In genomic region chr3:158908187-158908762, GRCh38 we compare ENCODE assay signal across 23 cellular contexts.
"Had no signal": no experiment of that assay in that cellular context is flagged by ENCODE, and none has a peak within 500 bp of the region (broad histone marks: within the 10 kb centered on the region; RNA-seq: fewer than 3 reads in every experiment).

No MANE protein-coding gene starts in this region.

- H3K9me3 Mint-ChIP-seq: activated naive CD4-positive, alpha-beta T cell treated with anti-CD3 and anti-CD28 coated beads, Interleukin-2, amount 10 ng/mL, durations not matched to agents 7 days and 5 days; activated naive CD8-positive, alpha-beta T cell treated with anti-CD3 and anti-CD28 coated beads, Interleukin-2, amount 10 ng/mL, durations not matched to agents 7 days and 5 days; effector memory CD8-positive, alpha-beta T cell; T-helper 2 cell treated with Interferon-gamma antibody and Interleukin-4, amounts not matched to agents 5 μg/mL and 100 μg/mL, for 36 hours had no signal

- DNase-seq: activated CD4-positive, alpha-beta T cell treated with anti-CD3 and anti-CD28 coated beads for 4 hours; activated CD4-positive, alpha-beta T cell treated with anti-CD3 and anti-CD28 coated beads, Interleukin-2, amount 50 U/mL, for 48 hours; activated CD8-positive, alpha-beta memory T cell treated with anti-CD3 and anti-CD28 coated beads for 24 hours; activated effector memory CD4-positive, alpha-beta T cell treated with anti-CD3 and anti-CD28 coated beads, Interleukin-2, amount 50 U/mL, for 16 hours; activated naive CD4-positive, alpha-beta T cell treated with anti-CD3 and anti-CD28 coated beads, Interleukin-2, amount 10 ng/mL, durations not matched to agents 7 days and 5 days; activated naive CD8-positive, alpha-beta T cell treated with anti-CD3 and anti-CD28 coated beads, Interleukin-2, amount 10 ng/mL, durations not matched to agents 7 days and 5 days; amniotic stem cell; brain microvascular endothelial cell; caudate nucleus; cortex of kidney; effector memory CD8-positive, alpha-beta T cell; left cardiac atrium; left ventricle myocardium superior; mucosa of descending colon; stimulated activated naive CD4-positive, alpha-beta T cell treated with Interleukin-2 at 50 U/mL for 16 hours had no signal

- H3K27me3 ChIP-seq: brain microvascular endothelial cell, gastroesophageal sphincter, hepatocyte, right atrium auricular region, tibial nerve had no signal

- H3K27ac Mint-ChIP-seq: activated naive CD4-positive, alpha-beta T cell treated with anti-CD3 and anti-CD28 coated beads, Interleukin-2, amount 10 ng/mL, durations not matched to agents 7 days and 5 days; activated naive CD8-positive, alpha-beta T cell treated with anti-CD3 and anti-CD28 coated beads, Interleukin-2, amount 10 ng/mL, durations not matched to agents 7 days and 5 days; effector memory CD8-positive, alpha-beta T cell; natural killer cell treated with Interleukin-12 subunit alpha and Interleukin-12 subunit beta and Interleukin-15 and Interleukin-18, amount 100 ng/mL, for 72 hours; T-helper 2 cell treated with Interferon-gamma antibody and Interleukin-4, amounts not matched to agents 5 μg/mL and 100 μg/mL, for 36 hours had no signal

- H3K79me2 ChIP-seq: hepatocyte, parathyroid adenoma had no signal

- H3K27ac ChIP-seq: brain microvascular endothelial cell, gastroesophageal sphincter, hepatocyte, parathyroid adenoma, right atrium auricular region, tibial nerve had no signal

- H3K4me3 Mint-ChIP-seq: activated naive CD4-positive, alpha-beta T cell treated with anti-CD3 and anti-CD28 coated beads, Interleukin-2, amount 10 ng/mL, durations not matched to agents 7 days and 5 days; activated naive CD8-positive, alpha-beta T cell treated with anti-CD3 and anti-CD28 coated beads, Interleukin-2, amount 10 ng/mL, durations not matched to agents 7 days and 5 days; effector memory CD8-positive, alpha-beta T cell; natural killer cell treated with Interleukin-12 subunit alpha and Interleukin-12 subunit beta and Interleukin-15 and Interleukin-18, amount 100 ng/mL, for 72 hours; T-helper 2 cell treated with Interferon-gamma antibody and Interleukin-4, amounts not matched to agents 5 μg/mL and 100 μg/mL, for 36 hours had no signal

- H3K9me3 ChIP-seq: gastroesophageal sphincter, mucosa of descending colon, right atrium auricular region, tibial nerve had no signal

- H3K27me3 Mint-ChIP-seq: activated naive CD4-positive, alpha-beta T cell treated with anti-CD3 and anti-CD28 coated beads, Interleukin-2, amount 10 ng/mL, durations not matched to agents 7 days and 5 days; activated naive CD8-positive, alpha-beta T cell treated with anti-CD3 and anti-CD28 coated beads, Interleukin-2, amount 10 ng/mL, durations not matched to agents 7 days and 5 days had no signal

- H3K36me3 Mint-ChIP-seq: activated naive CD4-positive, alpha-beta T cell treated with anti-CD3 and anti-CD28 coated beads, Interleukin-2, amount 10 ng/mL, durations not matched to agents 7 days and 5 days; activated naive CD8-positive, alpha-beta T cell treated with anti-CD3 and anti-CD28 coated beads, Interleukin-2, amount 10 ng/mL, durations not matched to agents 7 days and 5 days; natural killer cell treated with Interleukin-12 subunit alpha and Interleukin-12 subunit beta and Interleukin-15 and Interleukin-18, amount 100 ng/mL, for 72 hours had no signal

- H3K36me3 ChIP-seq: brain microvascular endothelial cell, gastroesophageal sphincter, right atrium auricular region, tibial nerve had no signal

- H3K9ac ChIP-seq: parathyroid adenoma had no signal

- H3K4me3 ChIP-seq: gastroesophageal sphincter, hepatocyte, mucosa of descending colon, right atrium auricular region, tibial nerve had no signal

- H2AFZ ChIP-seq: hepatocyte, parathyroid adenoma had no signal

- H3K4me1 Mint-ChIP-seq: activated naive CD4-positive, alpha-beta T cell treated with anti-CD3 and anti-CD28 coated beads, Interleukin-2, amount 10 ng/mL, durations not matched to agents 7 days and 5 days; activated naive CD8-positive, alpha-beta T cell treated with anti-CD3 and anti-CD28 coated beads, Interleukin-2, amount 10 ng/mL, durations not matched to agents 7 days and 5 days had no signal

- H3K4me2 ChIP-seq: hepatocyte had no signal

- ATAC-seq: effector memory CD8-positive, alpha-beta T cell; esophagus mucosa; gastroesophageal sphincter; left cardiac atrium; left ventricle myocardium superior; mucosa of descending colon; natural killer cell treated with Interleukin-12 subunit alpha and Interleukin-12 subunit beta and Interleukin-15 and Interleukin-18, amount 100 ng/mL, for 72 hours had no signal

- H3K4me1 ChIP-seq: gastroesophageal sphincter, parathyroid adenoma, right atrium auricular region, tibial nerve had no signal
